Comparison of ENCODE assay signal across 1 cellular context in the genomic region with DNA sequence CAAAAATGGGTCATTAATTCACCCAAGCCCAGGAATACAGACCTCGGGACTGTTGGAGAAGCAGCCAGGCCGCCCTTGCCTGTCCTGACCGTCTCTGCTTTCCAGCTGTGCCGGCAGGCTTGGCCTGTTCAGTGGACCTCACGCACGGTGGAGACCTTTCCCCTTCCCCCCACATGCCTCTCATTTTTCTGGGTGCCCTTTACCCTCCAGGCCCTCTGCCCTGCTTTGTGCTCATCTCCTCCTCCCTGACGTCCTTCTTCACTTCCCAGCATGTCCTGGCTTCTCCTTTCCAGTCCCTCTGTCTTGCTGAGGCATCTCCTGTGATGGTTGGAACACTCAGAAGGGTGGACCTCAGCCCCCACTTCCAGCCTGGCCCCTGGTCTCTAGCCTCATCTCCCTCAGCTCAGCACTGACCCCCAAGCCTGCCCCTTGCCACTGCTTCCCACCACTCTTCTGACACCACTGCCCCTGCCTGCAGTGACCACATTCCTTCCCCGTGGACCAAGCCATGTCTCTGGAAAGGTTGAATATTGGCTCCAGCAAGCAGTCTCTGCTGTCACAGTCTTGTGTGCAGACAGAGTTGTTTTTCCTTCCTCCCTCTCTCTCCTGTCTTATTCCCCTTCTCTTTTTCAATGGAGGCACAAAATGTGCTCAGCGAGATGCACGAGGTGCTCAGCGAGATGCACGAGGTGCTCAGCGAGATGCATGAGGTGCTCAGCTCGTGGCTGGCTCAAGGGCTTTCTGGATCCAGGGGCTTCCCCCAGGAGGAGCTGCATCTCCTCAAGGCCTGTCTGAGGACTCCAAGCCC.
TF ChIP-seq lines count a peak whose summit lies in the region.

No MANE protein-coding gene starts in this region.

TF ChIP-seq in HepG2, 621 proteins besides CTCF, POLR2A, EP300 and RAD21 (continued from another document and continues in another):
- TF ChIP-seq, protein P1, sequence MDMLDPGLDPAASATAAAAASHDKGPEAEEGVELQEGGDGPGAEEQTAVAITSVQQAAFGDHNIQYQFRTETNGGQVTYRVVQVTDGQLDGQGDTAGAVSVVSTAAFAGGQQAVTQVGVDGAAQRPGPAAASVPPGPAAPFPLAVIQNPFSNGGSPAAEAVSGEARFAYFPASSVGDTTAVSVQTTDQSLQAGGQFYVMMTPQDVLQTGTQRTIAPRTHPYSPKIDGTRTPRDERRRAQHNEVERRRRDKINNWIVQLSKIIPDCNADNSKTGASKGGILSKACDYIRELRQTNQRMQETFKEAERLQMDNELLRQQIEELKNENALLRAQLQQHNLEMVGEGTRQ (IDR thresholded peaks at IDR 0.05; ENCODE audit: low read depth, low read length), result no peak
- TF ChIP-seq, protein P1 (CRISPR knock-in tag; IDR thresholded peaks at IDR 0.05; ENCODE audit: borderline replicate concordance), result no peak
- TF ChIP-seq MIER3 (CRISPR knock-in tag; IDR thresholded peaks at IDR 0.05; ENCODE audit: borderline replicate concordance), result no peak
- TF ChIP-seq, protein P2, sequence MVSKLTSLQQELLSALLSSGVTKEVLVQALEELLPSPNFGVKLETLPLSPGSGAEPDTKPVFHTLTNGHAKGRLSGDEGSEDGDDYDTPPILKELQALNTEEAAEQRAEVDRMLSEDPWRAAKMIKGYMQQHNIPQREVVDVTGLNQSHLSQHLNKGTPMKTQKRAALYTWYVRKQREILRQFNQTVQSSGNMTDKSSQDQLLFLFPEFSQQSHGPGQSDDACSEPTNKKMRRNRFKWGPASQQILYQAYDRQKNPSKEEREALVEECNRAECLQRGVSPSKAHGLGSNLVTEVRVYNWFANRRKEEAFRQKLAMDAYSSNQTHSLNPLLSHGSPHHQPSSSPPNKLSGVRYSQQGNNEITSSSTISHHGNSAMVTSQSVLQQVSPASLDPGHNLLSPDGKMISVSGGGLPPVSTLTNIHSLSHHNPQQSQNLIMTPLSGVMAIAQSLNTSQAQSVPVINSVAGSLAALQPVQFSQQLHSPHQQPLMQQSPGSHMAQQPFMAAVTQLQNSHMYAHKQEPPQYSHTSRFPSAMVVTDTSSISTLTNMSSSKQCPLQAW (CRISPR knock-in tag; IDR thresholded peaks at IDR 0.05), result peak; percentile 50; the same call in 1 of the 2 replicates
- no peak for TF ChIP-seq WIZ (CRISPR knock-in tag; IDR thresholded peaks at IDR 0.05)
- TF ChIP-seq ZBTB21 (CRISPR knock-in tag; IDR thresholded peaks at IDR 0.05), result no peak
- TF ChIP-seq ZNF713 (CRISPR knock-in tag; IDR thresholded peaks at IDR 0.05), result no peak
- no peak for TF ChIP-seq ZFP90 (CRISPR knock-in tag; IDR thresholded peaks at IDR 0.05; ENCODE audit: borderline replicate concordance)
- no peak for TF ChIP-seq MLLT10 (CRISPR knock-in tag; IDR thresholded peaks at IDR 0.05)
- no peak for TF ChIP-seq ARNT2 (CRISPR knock-in tag; IDR thresholded peaks at IDR 0.05; ENCODE audit: low read depth)
- no peak for TF ChIP-seq ZBTB42 (CRISPR knock-in tag; IDR thresholded peaks at IDR 0.05)
- TF ChIP-seq, protein P3, sequence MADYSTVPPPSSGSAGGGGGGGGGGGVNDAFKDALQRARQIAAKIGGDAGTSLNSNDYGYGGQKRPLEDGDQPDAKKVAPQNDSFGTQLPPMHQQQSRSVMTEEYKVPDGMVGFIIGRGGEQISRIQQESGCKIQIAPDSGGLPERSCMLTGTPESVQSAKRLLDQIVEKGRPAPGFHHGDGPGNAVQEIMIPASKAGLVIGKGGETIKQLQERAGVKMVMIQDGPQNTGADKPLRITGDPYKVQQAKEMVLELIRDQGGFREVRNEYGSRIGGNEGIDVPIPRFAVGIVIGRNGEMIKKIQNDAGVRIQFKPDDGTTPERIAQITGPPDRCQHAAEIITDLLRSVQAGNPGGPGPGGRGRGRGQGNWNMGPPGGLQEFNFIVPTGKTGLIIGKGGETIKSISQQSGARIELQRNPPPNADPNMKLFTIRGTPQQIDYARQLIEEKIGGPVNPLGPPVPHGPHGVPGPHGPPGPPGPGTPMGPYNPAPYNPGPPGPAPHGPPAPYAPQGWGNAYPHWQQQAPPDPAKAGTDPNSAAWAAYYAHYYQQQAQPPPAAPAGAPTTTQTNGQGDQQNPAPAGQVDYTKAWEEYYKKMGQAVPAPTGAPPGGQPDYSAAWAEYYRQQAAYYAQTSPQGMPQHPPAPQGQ (CRISPR knock-in tag; IDR thresholded peaks at IDR 0.05; ENCODE audit: borderline replicate concordance), result no peak
- TF ChIP-seq RAD51 (IDR thresholded peaks at IDR 0.05; ENCODE audit: borderline replicate concordance), result no peak
- TF ChIP-seq, protein P4, sequence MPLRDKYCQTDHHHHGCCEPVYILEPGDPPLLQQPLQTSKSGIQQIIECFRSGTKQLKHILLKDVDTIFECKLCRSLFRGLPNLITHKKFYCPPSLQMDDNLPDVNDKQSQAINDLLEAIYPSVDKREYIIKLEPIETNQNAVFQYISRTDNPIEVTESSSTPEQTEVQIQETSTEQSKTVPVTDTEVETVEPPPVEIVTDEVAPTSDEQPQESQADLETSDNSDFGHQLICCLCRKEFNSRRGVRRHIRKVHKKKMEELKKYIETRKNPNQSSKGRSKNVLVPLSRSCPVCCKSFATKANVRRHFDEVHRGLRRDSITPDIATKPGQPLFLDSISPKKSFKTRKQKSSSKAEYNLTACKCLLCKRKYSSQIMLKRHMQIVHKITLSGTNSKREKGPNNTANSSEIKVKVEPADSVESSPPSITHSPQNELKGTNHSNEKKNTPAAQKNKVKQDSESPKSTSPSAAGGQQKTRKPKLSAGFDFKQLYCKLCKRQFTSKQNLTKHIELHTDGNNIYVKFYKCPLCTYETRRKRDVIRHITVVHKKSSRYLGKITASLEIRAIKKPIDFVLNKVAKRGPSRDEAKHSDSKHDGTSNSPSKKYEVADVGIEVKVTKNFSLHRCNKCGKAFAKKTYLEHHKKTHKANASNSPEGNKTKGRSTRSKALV (CRISPR knock-in tag; IDR thresholded peaks at IDR 0.05), result no peak
- TF ChIP-seq, protein P5, sequence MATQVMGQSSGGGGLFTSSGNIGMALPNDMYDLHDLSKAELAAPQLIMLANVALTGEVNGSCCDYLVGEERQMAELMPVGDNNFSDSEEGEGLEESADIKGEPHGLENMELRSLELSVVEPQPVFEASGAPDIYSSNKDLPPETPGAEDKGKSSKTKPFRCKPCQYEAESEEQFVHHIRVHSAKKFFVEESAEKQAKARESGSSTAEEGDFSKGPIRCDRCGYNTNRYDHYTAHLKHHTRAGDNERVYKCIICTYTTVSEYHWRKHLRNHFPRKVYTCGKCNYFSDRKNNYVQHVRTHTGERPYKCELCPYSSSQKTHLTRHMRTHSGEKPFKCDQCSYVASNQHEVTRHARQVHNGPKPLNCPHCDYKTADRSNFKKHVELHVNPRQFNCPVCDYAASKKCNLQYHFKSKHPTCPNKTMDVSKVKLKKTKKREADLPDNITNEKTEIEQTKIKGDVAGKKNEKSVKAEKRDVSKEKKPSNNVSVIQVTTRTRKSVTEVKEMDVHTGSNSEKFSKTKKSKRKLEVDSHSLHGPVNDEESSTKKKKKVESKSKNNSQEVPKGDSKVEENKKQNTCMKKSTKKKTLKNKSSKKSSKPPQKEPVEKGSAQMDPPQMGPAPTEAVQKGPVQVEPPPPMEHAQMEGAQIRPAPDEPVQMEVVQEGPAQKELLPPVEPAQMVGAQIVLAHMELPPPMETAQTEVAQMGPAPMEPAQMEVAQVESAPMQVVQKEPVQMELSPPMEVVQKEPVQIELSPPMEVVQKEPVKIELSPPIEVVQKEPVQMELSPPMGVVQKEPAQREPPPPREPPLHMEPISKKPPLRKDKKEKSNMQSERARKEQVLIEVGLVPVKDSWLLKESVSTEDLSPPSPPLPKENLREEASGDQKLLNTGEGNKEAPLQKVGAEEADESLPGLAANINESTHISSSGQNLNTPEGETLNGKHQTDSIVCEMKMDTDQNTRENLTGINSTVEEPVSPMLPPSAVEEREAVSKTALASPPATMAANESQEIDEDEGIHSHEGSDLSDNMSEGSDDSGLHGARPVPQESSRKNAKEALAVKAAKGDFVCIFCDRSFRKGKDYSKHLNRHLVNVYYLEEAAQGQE (IDR thresholded peaks at IDR 0.05; ENCODE audit: borderline replicate concordance in 1 of 2, low read depth in 1 of 2, low read length in 2 of 2), result no peak
- TF ChIP-seq NCOA5 (CRISPR knock-in tag; IDR thresholded peaks at IDR 0.05), result no peak
- peak; percentile 26; the same call in 1 of the 2 replicates for TF ChIP-seq MYC (CRISPR knock-in tag; IDR thresholded peaks at IDR 0.05; ENCODE audit: borderline replicate concordance)
- TF ChIP-seq ATF1 (CRISPR knock-in tag; IDR thresholded peaks at IDR 0.05), result no peak
- TF ChIP-seq MXD4 (CRISPR knock-in tag; IDR thresholded peaks at IDR 0.05), result no peak
- TF ChIP-seq XBP1 (CRISPR knock-in tag; IDR thresholded peaks at IDR 0.05), result no peak
- TF ChIP-seq, protein P6, sequence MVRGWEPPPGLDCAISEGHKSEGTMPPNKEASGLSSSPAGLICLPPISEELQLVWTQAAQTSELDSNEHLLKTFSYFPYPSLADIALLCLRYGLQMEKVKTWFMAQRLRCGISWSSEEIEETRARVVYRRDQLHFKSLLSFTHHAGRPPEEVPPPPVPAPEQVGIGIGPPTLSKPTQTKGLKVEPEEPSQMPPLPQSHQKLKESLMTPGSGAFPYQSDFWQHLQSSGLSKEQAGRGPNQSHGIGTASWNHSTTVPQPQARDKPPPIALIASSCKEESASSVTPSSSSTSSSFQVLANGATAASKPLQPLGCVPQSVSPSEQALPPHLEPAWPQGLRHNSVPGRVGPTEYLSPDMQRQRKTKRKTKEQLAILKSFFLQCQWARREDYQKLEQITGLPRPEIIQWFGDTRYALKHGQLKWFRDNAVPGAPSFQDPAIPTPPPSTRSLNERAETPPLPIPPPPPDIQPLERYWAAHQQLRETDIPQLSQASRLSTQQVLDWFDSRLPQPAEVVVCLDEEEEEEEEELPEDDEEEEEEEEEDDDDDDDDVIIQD (CRISPR knock-in tag; IDR thresholded peaks at IDR 0.05; ENCODE audit: low read depth), result no peak
- TF ChIP-seq REPIN1 (CRISPR knock-in tag; IDR thresholded peaks at IDR 0.05; ENCODE audit: borderline replicate concordance, low read depth), result no peak
- TF ChIP-seq ZFP36 (IDR thresholded peaks at IDR 0.05; ENCODE audit: borderline replicate concordance, low read depth, low read length, partially characterized antibody), result no peak
- no peak for TF ChIP-seq ZNF552 (CRISPR knock-in tag; IDR thresholded peaks at IDR 0.05; ENCODE audit: borderline replicate concordance)
- TF ChIP-seq, protein P7, sequence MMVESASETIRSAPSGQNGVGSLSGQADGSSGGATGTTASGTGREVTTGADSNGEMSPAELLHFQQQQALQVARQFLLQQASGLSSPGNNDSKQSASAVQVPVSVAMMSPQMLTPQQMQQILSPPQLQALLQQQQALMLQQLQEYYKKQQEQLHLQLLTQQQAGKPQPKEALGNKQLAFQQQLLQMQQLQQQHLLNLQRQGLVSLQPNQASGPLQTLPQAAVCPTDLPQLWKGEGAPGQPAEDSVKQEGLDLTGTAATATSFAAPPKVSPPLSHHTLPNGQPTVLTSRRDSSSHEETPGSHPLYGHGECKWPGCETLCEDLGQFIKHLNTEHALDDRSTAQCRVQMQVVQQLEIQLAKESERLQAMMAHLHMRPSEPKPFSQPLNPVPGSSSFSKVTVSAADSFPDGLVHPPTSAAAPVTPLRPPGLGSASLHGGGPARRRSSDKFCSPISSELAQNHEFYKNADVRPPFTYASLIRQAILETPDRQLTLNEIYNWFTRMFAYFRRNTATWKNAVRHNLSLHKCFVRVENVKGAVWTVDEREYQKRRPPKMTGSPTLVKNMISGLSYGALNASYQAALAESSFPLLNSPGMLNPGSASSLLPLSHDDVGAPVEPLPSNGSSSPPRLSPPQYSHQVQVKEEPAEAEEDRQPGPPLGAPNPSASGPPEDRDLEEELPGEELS (CRISPR knock-in tag; IDR thresholded peaks at IDR 0.05), result no peak
- TF ChIP-seq HOXA3 (CRISPR knock-in tag; IDR thresholded peaks at IDR 0.05), result peak; percentile 64; the same call in 1 of the 2 replicates
- TF ChIP-seq SRY (CRISPR knock-in tag; IDR thresholded peaks at IDR 0.05), result 0 out of 2 replicates have a peak, but pooled peaks have one; percentile 35
- TF ChIP-seq ESRRA (CRISPR knock-in tag; IDR thresholded peaks at IDR 0.05; ENCODE audit: low read depth), result no peak
- TF ChIP-seq ZFX (CRISPR knock-in tag; IDR thresholded peaks at IDR 0.05; ENCODE audit: low read depth), result peak; percentile 73
- TF ChIP-seq, protein P8, sequence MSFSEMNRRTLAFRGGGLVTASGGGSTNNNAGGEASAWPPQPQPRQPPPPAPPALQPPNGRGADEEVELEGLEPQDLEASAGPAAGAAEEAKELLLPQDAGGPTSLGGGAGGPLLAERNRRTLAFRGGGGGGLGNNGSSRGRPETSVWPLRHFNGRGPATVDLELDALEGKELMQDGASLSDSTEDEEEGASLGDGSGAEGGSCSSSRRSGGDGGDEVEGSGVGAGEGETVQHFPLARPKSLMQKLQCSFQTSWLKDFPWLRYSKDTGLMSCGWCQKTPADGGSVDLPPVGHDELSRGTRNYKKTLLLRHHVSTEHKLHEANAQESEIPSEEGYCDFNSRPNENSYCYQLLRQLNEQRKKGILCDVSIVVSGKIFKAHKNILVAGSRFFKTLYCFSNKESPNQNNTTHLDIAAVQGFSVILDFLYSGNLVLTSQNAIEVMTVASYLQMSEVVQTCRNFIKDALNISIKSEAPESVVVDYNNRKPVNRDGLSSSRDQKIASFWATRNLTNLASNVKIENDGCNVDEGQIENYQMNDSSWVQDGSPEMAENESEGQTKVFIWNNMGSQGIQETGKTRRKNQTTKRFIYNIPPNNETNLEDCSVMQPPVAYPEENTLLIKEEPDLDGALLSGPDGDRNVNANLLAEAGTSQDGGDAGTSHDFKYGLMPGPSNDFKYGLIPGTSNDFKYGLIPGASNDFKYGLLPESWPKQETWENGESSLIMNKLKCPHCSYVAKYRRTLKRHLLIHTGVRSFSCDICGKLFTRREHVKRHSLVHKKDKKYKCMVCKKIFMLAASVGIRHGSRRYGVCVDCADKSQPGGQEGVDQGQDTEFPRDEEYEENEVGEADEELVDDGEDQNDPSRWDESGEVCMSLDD (CRISPR knock-in tag; IDR thresholded peaks at IDR 0.05; ENCODE audit: borderline replicate concordance), result no peak
- no peak for TF ChIP-seq HOXA9 (CRISPR knock-in tag; IDR thresholded peaks at IDR 0.05; ENCODE audit: borderline replicate concordance)
- TF ChIP-seq, protein P9, sequence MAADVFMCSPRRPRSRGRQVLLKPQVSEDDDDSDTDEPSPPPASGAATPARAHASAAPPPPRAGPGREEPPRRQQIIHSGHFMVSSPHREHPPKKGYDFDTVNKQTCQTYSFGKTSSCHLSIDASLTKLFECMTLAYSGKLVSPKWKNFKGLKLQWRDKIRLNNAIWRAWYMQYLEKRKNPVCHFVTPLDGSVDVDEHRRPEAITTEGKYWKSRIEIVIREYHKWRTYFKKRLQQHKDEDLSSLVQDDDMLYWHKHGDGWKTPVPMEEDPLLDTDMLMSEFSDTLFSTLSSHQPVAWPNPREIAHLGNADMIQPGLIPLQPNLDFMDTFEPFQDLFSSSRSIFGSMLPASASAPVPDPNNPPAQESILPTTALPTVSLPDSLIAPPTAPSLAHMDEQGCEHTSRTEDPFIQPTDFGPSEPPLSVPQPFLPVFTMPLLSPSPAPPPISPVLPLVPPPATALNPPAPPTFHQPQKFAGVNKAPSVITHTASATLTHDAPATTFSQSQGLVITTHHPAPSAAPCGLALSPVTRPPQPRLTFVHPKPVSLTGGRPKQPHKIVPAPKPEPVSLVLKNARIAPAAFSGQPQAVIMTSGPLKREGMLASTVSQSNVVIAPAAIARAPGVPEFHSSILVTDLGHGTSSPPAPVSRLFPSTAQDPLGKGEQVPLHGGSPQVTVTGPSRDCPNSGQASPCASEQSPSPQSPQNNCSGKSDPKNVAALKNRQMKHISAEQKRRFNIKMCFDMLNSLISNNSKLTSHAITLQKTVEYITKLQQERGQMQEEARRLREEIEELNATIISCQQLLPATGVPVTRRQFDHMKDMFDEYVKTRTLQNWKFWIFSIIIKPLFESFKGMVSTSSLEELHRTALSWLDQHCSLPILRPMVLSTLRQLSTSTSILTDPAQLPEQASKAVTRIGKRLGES (CRISPR knock-in tag; IDR thresholded peaks at IDR 0.05; ENCODE audit: borderline replicate concordance), result no peak
